ENCODE assay signal across 19 cellular contexts in genomic region chr7:50921114-50921513, GRCh38.
A peak's percentile ranks its signal among the peaks of the same experiment; 100 is the strongest.
DNase-seq lines count a peak whose midpoint lies in the region; ATAC-seq and TF ChIP-seq lines count a peak whose summit lies in the region.
"Had no signal": no experiment of that assay in that cellular context is flagged by ENCODE, and none has a peak within 500 bp of the region (broad histone marks: within the 10 kb centered on the region; RNA-seq: fewer than 3 reads in every experiment).

No MANE protein-coding gene starts in this region.

- no peaks in the 10 kb centered on the region for H3K9me2 ChIP-seq in PC-3 (replicated peaks; ENCODE audit: low read length)

- intact Hi-C loops in PC-3 (cut with micrococcal nuclease) = no loop called here

- TF ChIP-seq CTCF in PC-3 (conservative IDR thresholded peaks at IDR 0.05; ENCODE audit: low read depth, low read length) = no peak
- TF ChIP-seq CTCF in foreskin keratinocyte (conservative IDR thresholded peaks at IDR 0.05) = no peak

- DNase-seq in stimulated activated CD4-positive, alpha-beta T cell treated with anti-CD3 and anti-CD28 coated beads, Interleukin-12 subunit alpha, Interleukin-12 subunit beta, amount 100 ng/mL, for 4 hours = peak; percentile 23
- DNase-seq in stimulated activated CD4-positive, alpha-beta T cell treated with anti-CD3 and anti-CD28 coated beads, Interleukin-2, amount 100 ng/mL, for 48 hours = no peak
- peak; percentile 82 for DNase-seq in PC-3
- DNase-seq in foreskin keratinocyte = peak in 1 of 2 donors; percentile 4
- DNase-seq: Caco-2; central memory CD4-positive, alpha-beta T cell; KBM-7; midbrain; MV-4-11; NCI-H2081 treated with DMSO at 0.1 percent for 48 hours; NCI-H524; T1000 had no signal

- no peaks in the 10 kb centered on the region for H3K79me2 ChIP-seq in PC-3 (ENCODE audit: low read length)

- peak overlapping the region; percentile 60 for H3K4me2 ChIP-seq in PC-3 (ENCODE audit: low read length)

- H4K20me1 ChIP-seq in PC-3 (ENCODE audit: low read length) = no peaks in the 10 kb centered on the region

- no TSS peak for BruUV-seq in PC-3 (replicated peaks; lab: Mats Ljungman, UMichigan)

- no peaks in the 10 kb centered on the region for H3K9me3 ChIP-seq in PC-3 (ENCODE audit: low read length)
- H3K9me3 ChIP-seq: Caco-2, vagina had no signal

- H3K4me1 ChIP-seq in PC-3 (ENCODE audit: insufficient read depth, low read length) (peaks cover 24% of the 10 kb centered on the region), foreskin keratinocyte (no peaks in the 10 kb centered on the region)
- H3K4me1 ChIP-seq: Caco-2 had no signal

- H3F3A ChIP-seq in PC-3 (ENCODE audit: low read length, unreplicated experiment) = no peaks in the 10 kb centered on the region

- peak overlapping the region; percentile 28; the same call in 1 of the 2 replicates for H3K9ac ChIP-seq in PC-3 (ENCODE audit: low read length)

- POLR2A ChIA-PET in PC-3 (lab: Charles Lee; ENCODE audit: unreplicated experiment) = no interaction called here

- ATAC-seq in PC-3 = peak; percentile 89
- ATAC-seq in foreskin keratinocyte = peak; percentile 65
- ATAC-seq in HG03159 (IDR thresholded peaks at IDR 0.05; ENCODE audit: unreplicated experiment) = no peak
- ATAC-seq in HG03139 (IDR thresholded peaks at IDR 0.05; ENCODE audit: unreplicated experiment) = no peak
- ATAC-seq in GM21390 (IDR thresholded peaks at IDR 0.05; ENCODE audit: unreplicated experiment) = no peak
- ATAC-seq: activated CD4-positive, CD25-positive, alpha-beta regulatory T cell treated with anti-CD3 and anti-CD28 coated beads, Interleukin-2, amount 50 U/mL, for 24 hours; left lobe of liver had no signal

- no peak overlapping the region for H3K4me3 ChIP-seq in PC-3 (ENCODE audit: low read length)
- H3K4me3 ChIP-seq: vagina had no signal

- H3K27me3 ChIP-seq in PC-3 (ENCODE audit: low read length) = no peaks in the 10 kb centered on the region
- peaks cover 10% of the 10 kb centered on the region for H3K27me3 ChIP-seq in foreskin keratinocyte
- H3K27me3 ChIP-seq: vagina had no signal

- peak overlapping the region; percentile 56 for H3K27ac ChIP-seq in PC-3 (ENCODE audit: low read length)
- H3K27ac ChIP-seq in foreskin keratinocyte = no peak overlapping the region
- H3K27ac ChIP-seq: HL-60, vagina had no signal

- no peak overlapping the region for H2AFZ ChIP-seq in PC-3 (ENCODE audit: low read length)

- CTCF ChIA-PET in PC-3 (lab: Charles Lee) = no interaction called here

- H3K36me3 ChIP-seq in PC-3 (ENCODE audit: low read depth, low read length) = no peaks in the 10 kb centered on the region
- H3K36me3 ChIP-seq: vagina had no signal

Comparison
In these comparisons a context has a peak if more than half of its experiments do, and no peak if none do; other contexts are left out.
1. DNase-seq: peak in stimulated activated CD4-positive, alpha-beta T cell treated with anti-CD3 and anti-CD28 coated beads, Interleukin-12 subunit alpha, Interleukin-12 subunit beta, amount 100 ng/mL, for 4 hours (single experiment) and PC-3 (single experiment); none in stimulated activated CD4-positive, alpha-beta T cell treated with anti-CD3 and anti-CD28 coated beads, Interleukin-2, amount 100 ng/mL, for 48 hours (0 of 2).
2. ATAC-seq: peak in PC-3 (single experiment) and foreskin keratinocyte (single experiment); none in HG03159 (single experiment), HG03139 (single experiment) and GM21390 (single experiment).